In genomic region chr11:60950933-60951610, GRCh38 we compare ENCODE assay signal across 8 cellular contexts. TPM values are rescaled to one million over a fixed set of nuclear protein-coding genes. Genes with fewer than 3 reads are reported as not detected.
DNase-seq lines count a peak whose midpoint lies in the region; ATAC-seq, FAIRE-seq and TF ChIP-seq lines count a peak whose summit lies in the region.

No MANE protein-coding gene starts in this region.

- H3K27ac Mint-ChIP-seq in activated CD4-positive, alpha-beta T cell treated with anti-CD3 and anti-CD28 coated beads for 36 hours: no peak overlapping the region

- peak; percentile 73 for TF ChIP-seq POLR2A in GM12878 (IDR thresholded peaks at IDR 0.05; ENCODE audit: low read depth, low read length)

- H3K9me3 ChIP-seq in GM12878 (replicated peaks; ENCODE audit: control insufficient read depth, insufficient read depth, low read length) (no peaks in the 10 kb centered on the region), tibial artery (no peaks in the 10 kb centered on the region)

- in situ Hi-C loops in GM12878 (cut with MboI): no loop called here

- peaks cover 0 to 4% of the 10 kb centered on the region in 2 experiments; a peak in 3 of 4 replicates for H3K36me3 ChIP-seq in GM12878 (ENCODE audit: control insufficient read depth in 2 of 2, insufficient read depth in 2 of 2, low read length in 1 of 2)
- no peaks in the 10 kb centered on the region for H3K36me3 ChIP-seq in mesendoderm (ENCODE audit: control insufficient read depth, insufficient read depth, low read length)
- peaks cover 0 to 7% (median 5%) of the 10 kb centered on the region in 3 donors for H3K36me3 ChIP-seq in tibial artery

- POLR2A ChIA-PET in activated CD4-positive, alpha-beta T cell treated with anti-CD3 and anti-CD28 coated beads for 36 hours (lab: Charles Lee): interaction anchor here (0.6 kb wide), 1 partner anchor 1280 kb away, joined by 3 read pairs; no protein-coding TSS in a partner anchor
- POLR2A ChIA-PET in GM12878 (lab: Charles Lee): interaction anchor here (0.5 to 3.3 kb wide), 6 partner anchors 9 to 1838 kb away, joined by 3 to 11 read pairs (median 4); partner anchors contain the start of gene TMEM109

- H3K27me3 Mint-ChIP-seq in activated CD4-positive, alpha-beta T cell treated with anti-CD3 and anti-CD28 coated beads for 36 hours: peaks cover 7% of the 10 kb centered on the region

- no peaks in the 10 kb centered on the region; the same call in 1 of the 2 replicates for H4K20me1 ChIP-seq in GM12878 (ENCODE audit: control insufficient read depth, insufficient read depth)

- intact Hi-C loops in activated CD4-positive, alpha-beta T cell treated with anti-CD3 and anti-CD28 coated beads for 36 hours (cut with DNase I, micrococcal nuclease): loop anchor here in 1 of 2 experiments (2.0 to 10.0 kb wide), 2 partner anchors 36 to 304 kb away; partner anchors contain the start of gene TMEM109
- intact Hi-C loops in GM12878 (cut with micrococcal nuclease; ENCODE audit: unreplicated experiment): loop anchor here (10.0 kb wide), 1 partner anchor 106 kb away; the partner anchor contains the start of gene CCDC86
- intact Hi-C loops in tibial artery (cut with DNase I; ENCODE audit: low total_unique reads): no loop called here

- peak overlapping the region; percentile 90 for H3K56ac ChIP-seq in mesendoderm (ENCODE audit: low read length)

- no peak for TF ChIP-seq RAD21 in GM12878 (IDR thresholded peaks at IDR 0.05; ENCODE audit: insufficient read depth, low read depth, low read length)

- H3K4ac ChIP-seq in mesendoderm (ENCODE audit: low read depth, low read length): no peak overlapping the region

- no peaks in the 10 kb centered on the region for H3K79me1 ChIP-seq in mesendoderm (ENCODE audit: low read length)

- peak; percentile 62 for DNase-seq in activated CD4-positive, alpha-beta T cell treated with anti-CD3 and anti-CD28 coated beads for 36 hours
- DNase-seq in activated CD4-positive, alpha-beta T cell treated with anti-CD3 and anti-CD28 coated beads for 1 hour: no peak
- DNase-seq in GM12878 (ENCODE audit: low read depth, low spot score): no peak
- DNase-seq in mesendoderm: peak; percentile 52
- DNase-seq in tibial artery: peak in 1 of 2 donors; percentile 54
- DNase-seq in NCI-H1694 (lab: John Stamatoyannopoulos, UW): no peak
- DNase-seq in NCI-H2107 treated with DMSO at 0.1 percent for 48 hours (lab: John Stamatoyannopoulos, UW; ENCODE audit: unreplicated experiment): no peak

- BruUV-seq in GM12878 (replicated peaks; lab: Mats Ljungman, UMichigan): TSS peak; percentile 70

- H3K23ac ChIP-seq in mesendoderm (ENCODE audit: low read length): no peak overlapping the region

- H2BK5ac ChIP-seq in mesendoderm (ENCODE audit: low read length): no peak overlapping the region

- RAD21 ChIA-PET in GM12878 (lab: Charles Lee; ENCODE audit: unreplicated experiment): interaction anchor here (1.3 to 4.1 kb wide), 4 partner anchors 38 to 110 kb away, joined by 4 to 43 read pairs (median 10); partner anchors contain the start of gene TMEM109

- peak overlapping the region; percentile 97 for H3K27ac ChIP-seq in GM12878 (ENCODE audit: control insufficient read depth, insufficient read depth)
- H3K27ac ChIP-seq in mesendoderm (ENCODE audit: low read depth, low read length): no peak overlapping the region
- peak overlapping the region; percentile 78 to 81 for H3K27ac ChIP-seq in tibial artery

- WGBS in GM12878 (ENCODE audit: insufficient coverage, insufficient replicate concordance, low lambda C conversion rate, missing lambda C conversion rate): under 1% methylated on average over 78 of the region's 86 CpGs
- WGBS in mesendoderm (ENCODE audit: extremely low coverage, insufficient coverage, low lambda C conversion rate): no CpG with 5 or more reads among the region's 86 CpGs

- H3K4me1 ChIP-seq in GM12878 (ENCODE audit: control insufficient read depth, insufficient read depth, low read length): peaks cover 28% of the 10 kb centered on the region
- H3K4me1 ChIP-seq in mesendoderm (ENCODE audit: control insufficient read depth, low read depth, low read length): peaks cover 4% of the 10 kb centered on the region
- peaks cover 0 to 25% (median 6%) of the 10 kb centered on the region in 4 donors for H3K4me1 ChIP-seq in tibial artery

- H3K9ac ChIP-seq in GM12878 (ENCODE audit: control insufficient read depth, insufficient read depth, low read length) (peak overlapping the region; percentile 90), mesendoderm (ENCODE audit: low read length) (peak overlapping the region; percentile 62)

- H2AFZ ChIP-seq in GM12878 (ENCODE audit: control insufficient read depth, low read depth, low read length): peak overlapping the region; percentile 64

- no peaks in the 10 kb centered on the region for H3K27me3 ChIP-seq in GM12878 (replicated peaks in 1 of 2; ENCODE audit: control insufficient read depth in 2 of 2, insufficient read depth in 2 of 2, low read length in 1 of 2)
- H3K27me3 ChIP-seq in mesendoderm (ENCODE audit: insufficient read depth, low read length, poor library complexity): no peaks in the 10 kb centered on the region
- no peaks in the 10 kb centered on the region for H3K27me3 ChIP-seq in tibial artery

- ATAC-seq in activated CD4-positive, alpha-beta T cell treated with anti-CD3 and anti-CD28 coated beads for 36 hours: peak; percentile 30
- ATAC-seq in GM12878 (peak; percentile 22), GM18907 (IDR thresholded peaks at IDR 0.05; ENCODE audit: unreplicated experiment) (no peak)

- H3K9me3 Mint-ChIP-seq in activated CD4-positive, alpha-beta T cell treated with anti-CD3 and anti-CD28 coated beads for 36 hours (ENCODE audit: low read depth): no peaks in the 10 kb centered on the region

- H4K8ac ChIP-seq in mesendoderm (ENCODE audit: low read depth, low read length): no peak overlapping the region

- TF ChIP-seq CTCF in GM12878 (IDR thresholded peaks at IDR 0.05 in 2 of 3, conservative IDR thresholded peaks at IDR 0.05 in 1 of 3; ENCODE audit: control insufficient read depth in 2 of 3, extremely low read depth in 1 of 3, insufficient read depth in 1 of 3, low read depth in 3 of 3, low read length in 3 of 3) (no peak), tibial artery (IDR thresholded peaks at IDR 0.05) (no peak)

- FAIRE-seq in GM12878 (lab: Jason Lieb, UNC): no peak

- H3K36me3 Mint-ChIP-seq in activated CD4-positive, alpha-beta T cell treated with anti-CD3 and anti-CD28 coated beads for 36 hours (ENCODE audit: low read depth): no peaks in the 10 kb centered on the region

- no peak overlapping the region for H4K5ac ChIP-seq in mesendoderm (ENCODE audit: low read length)

- no peak; a peak in 1 of 4 replicates for TF ChIP-seq EP300 in GM12878 (IDR thresholded peaks at IDR 0.05; ENCODE audit: borderline replicate concordance in 1 of 2, control insufficient read depth in 1 of 2, low read depth in 2 of 2, low read length in 2 of 2)

- no peak overlapping the region for H2BK15ac ChIP-seq in mesendoderm (replicated peaks; ENCODE audit: low read depth)

- no peak overlapping the region for H2BK120ac ChIP-seq in mesendoderm (ENCODE audit: low read depth, low read length)

- no peak overlapping the region for H3K18ac ChIP-seq in mesendoderm (ENCODE audit: low read length)

- peaks cover 21% of the 10 kb centered on the region for H3K4me1 Mint-ChIP-seq in activated CD4-positive, alpha-beta T cell treated with anti-CD3 and anti-CD28 coated beads for 36 hours

- SMC1A ChIA-PET in GM12878 (lab: Charles Lee; ENCODE audit: uncharacterized antibody, unreplicated experiment): interaction anchor here (1.0 to 7.6 kb wide), 3 partner anchors 37 to 118 kb away, joined by 3 to 76 read pairs (median 11); partner anchors contain the start of gene TMEM109

- H3K4me2 ChIP-seq in GM12878 (ENCODE audit: control insufficient read depth, insufficient read depth) (peak overlapping the region; percentile 98), mesendoderm (ENCODE audit: low read length) (peak overlapping the region; percentile 8)

- H2AK5ac ChIP-seq in mesendoderm (ENCODE audit: low read length): no peak overlapping the region

- CTCF ChIA-PET in activated CD4-positive, alpha-beta T cell treated with anti-CD3 and anti-CD28 coated beads for 36 hours (lab: Charles Lee): no interaction called here
- CTCF ChIA-PET in GM12878 (lab: Yijun Ruan, JAX): interaction anchor here (1.0 to 1.6 kb wide), 5 partner anchors 11 to 208 kb away, joined by 3 to 7 read pairs (median 4); no protein-coding TSS in a partner anchor

- H3K4me3 ChIP-seq in GM12878: peak overlapping the region; percentile 94
- H3K4me3 ChIP-seq in mesendoderm (ENCODE audit: low read length): peak overlapping the region; percentile 24
- H3K4me3 ChIP-seq in tibial artery: peak overlapping the region; percentile 60

- peaks cover 54% of the 10 kb centered on the region for H3K79me2 ChIP-seq in GM12878 (ENCODE audit: control insufficient read depth, insufficient read depth, low read length)
- H3K79me2 ChIP-seq in mesendoderm (ENCODE audit: control insufficient read depth, insufficient read depth, low read length): no peaks in the 10 kb centered on the region

- peak overlapping the region; percentile 75 for H3K4me3 Mint-ChIP-seq in activated CD4-positive, alpha-beta T cell treated with anti-CD3 and anti-CD28 coated beads for 36 hours

RNA-seq across cellular contexts. Expression of gene SLC15A3, which starts 0.9 kb away (rescaled TPM):
- total RNA-seq in activated CD4-positive, alpha-beta T cell treated with anti-CD3 and anti-CD28 coated beads for 36 hours: 1 to 10 TPM; 7.0 to 9.6 TPM
- 203 and 205 TPM in 2 replicates for total RNA-seq in GM12878 (2013; cell fraction: nucleolus; rRNA removed)
- total RNA-seq in GM12878 (2014; rRNA removed) (71.3 and 83.5 TPM in 2 replicates), GM12878 (2014; rRNA removed; fragmentation: Illumina TruSeq; extraction: Trizol) (51.5 and 56.3 TPM in 2 replicates), GM12878 (2021) (93.3 and 102 TPM in 2 replicates)
- 36.2 TPM for polyA plus RNA-seq in GM12878 (2011; ENCODE audit: low read depth)
- polyA plus RNA-seq in GM12878 (2011; rRNA removed) (18.2 and 44.9 TPM in 2 replicates), GM12878 (2014; fragmentation: Illumina TruSeq; extraction: Trizol) (11.7 and 54.8 TPM in 2 replicates), GM12878 (2014; fragmentation: Nextera tagmentation; extraction: Ambion mirVana) (10 to 100 TPM; 17.7 to 55.4 TPM), GM12878 (2014; rRNA removed) (71.9 and 83.8 TPM in 2 replicates), GM12878 (2016; fragmentation: Nextera tagmentation; extraction: Ambion mirVana) (10 to 100 TPM; 53.4 to 57.7 TPM)
- polyA plus RNA-seq in GM12878 (2011; cell fraction: cytosol; rRNA removed): 55.8 and 65.2 TPM in 2 replicates
- 80.5 and 92.2 TPM in 2 replicates for polyA plus RNA-seq in GM12878 (2011; cell fraction: nucleus; rRNA removed)
- polyA plus RNA-seq in GM12878 (2012): 90.2 and 104 TPM in 2 replicates
- polyA minus RNA-seq in GM12878 (2011; rRNA and poly(A)+ RNA removed): 99.9 and 126 TPM in 2 replicates
- 50.8 and 65.5 TPM in 2 replicates for polyA minus RNA-seq in GM12878 (2011; cell fraction: cytosol; rRNA and poly(A)+ RNA removed)
- 57.2 and 89.6 TPM in 2 replicates for polyA minus RNA-seq in GM12878 (2011; cell fraction: nucleus; rRNA and poly(A)+ RNA removed)
- 14.1 TPM for polyA plus RNA-seq in mesendoderm (2013, experiment 1 of 2)
- 12.4 TPM for polyA plus RNA-seq in mesendoderm (2013, experiment 2 of 2)

RNA-seq across cellular contexts. Expression of gene CD6, which starts 20.4 kb away (rescaled TPM):
- 100 to 1,000 TPM; 286 to 377 TPM for total RNA-seq in activated CD4-positive, alpha-beta T cell treated with anti-CD3 and anti-CD28 coated beads for 36 hours
- total RNA-seq in GM12878 (2013; cell fraction: nucleolus; rRNA removed): 0.61 and 2.5 TPM in 2 replicates
- total RNA-seq in GM12878 (2014; rRNA removed) (6.4 and 7.3 TPM in 2 replicates), GM12878 (2014; rRNA removed; fragmentation: Illumina TruSeq; extraction: Trizol) (3.1 and 3.3 TPM in 2 replicates), GM12878 (2021) (11.2 and 17.6 TPM in 2 replicates)
- 0.34 TPM for polyA plus RNA-seq in GM12878 (2011; ENCODE audit: low read depth)
- polyA plus RNA-seq in GM12878 (2011; rRNA removed) (0.37 and 0.45 TPM in 2 replicates), GM12878 (2014; fragmentation: Illumina TruSeq; extraction: Trizol) (5.1 and 6.6 TPM in 2 replicates), GM12878 (2014; fragmentation: Nextera tagmentation; extraction: Ambion mirVana) (1 to 10 TPM in 1 of 2 experiments, under 1 TPM in 1; 0.93 to 1.8 TPM), GM12878 (2014; rRNA removed) (5.9 and 6.8 TPM in 2 replicates), GM12878 (2016; fragmentation: Nextera tagmentation; extraction: Ambion mirVana) (1 to 10 TPM; 6.8 to 7.2 TPM)
- 0.60 and 0.67 TPM in 2 replicates for polyA plus RNA-seq in GM12878 (2011; cell fraction: cytosol; rRNA removed)
- 2.1 and 2.6 TPM in 2 replicates for polyA plus RNA-seq in GM12878 (2011; cell fraction: nucleus; rRNA removed)
- 1.4 and 1.7 TPM in 2 replicates for polyA plus RNA-seq in GM12878 (2012)
- 0.15 and 0.41 TPM in 2 replicates for polyA minus RNA-seq in GM12878 (2011; rRNA and poly(A)+ RNA removed)
- 0.40 and 0.73 TPM in 2 replicates for polyA minus RNA-seq in GM12878 (2011; cell fraction: cytosol; rRNA and poly(A)+ RNA removed)
- polyA minus RNA-seq in GM12878 (2011; cell fraction: nucleus; rRNA and poly(A)+ RNA removed): 0.48 and 0.96 TPM in 2 replicates
- polyA plus RNA-seq in mesendoderm (2013, experiment 1 of 2): 0.07 TPM
- polyA plus RNA-seq in mesendoderm (2013, experiment 2 of 2): 0.03 TPM

RNA-seq across cellular contexts. Expression of gene TMEM132A, which starts 26.8 kb away (rescaled TPM):
- total RNA-seq in activated CD4-positive, alpha-beta T cell treated with anti-CD3 and anti-CD28 coated beads for 36 hours: 1 to 10 TPM; 1.9 to 2.0 TPM
- 7.0 and 7.3 TPM in 2 replicates for total RNA-seq in GM12878 (2013; cell fraction: nucleolus; rRNA removed)
- total RNA-seq in GM12878 (2014; rRNA removed): 6.4 and 14.1 TPM in 2 replicates
- total RNA-seq in GM12878 (2014; rRNA removed; fragmentation: Illumina TruSeq; extraction: Trizol): 4.1 and 5.6 TPM in 2 replicates
- total RNA-seq in GM12878 (2021): 16.0 and 25.0 TPM in 2 replicates
- polyA plus RNA-seq in GM12878 (2011; ENCODE audit: low read depth): 2.7 TPM
- 0.56 and 0.78 TPM in 2 replicates for polyA plus RNA-seq in GM12878 (2011; rRNA removed)
- polyA plus RNA-seq in GM12878 (2011; cell fraction: cytosol; rRNA removed): 0.64 and 1.3 TPM in 2 replicates
- polyA plus RNA-seq in GM12878 (2011; cell fraction: nucleus; rRNA removed): 16.2 and 17.6 TPM in 2 replicates
- 4.8 and 9.3 TPM in 2 replicates for polyA plus RNA-seq in GM12878 (2012)
- 1.5 and 1.7 TPM in 2 replicates for polyA plus RNA-seq in GM12878 (2014; fragmentation: Illumina TruSeq; extraction: Trizol)
- polyA plus RNA-seq in GM12878 (2014; fragmentation: Nextera tagmentation; extraction: Ambion mirVana): under 1 TPM; 0.16 to 0.79 TPM
- 9.9 and 14.6 TPM in 2 replicates for polyA plus RNA-seq in GM12878 (2014; rRNA removed)
- 1 to 10 TPM; 3.4 to 5.2 TPM for polyA plus RNA-seq in GM12878 (2016; fragmentation: Nextera tagmentation; extraction: Ambion mirVana)
- 0.22 and 3.0 TPM in 2 replicates for polyA minus RNA-seq in GM12878 (2011; rRNA and poly(A)+ RNA removed)
- polyA minus RNA-seq in GM12878 (2011; cell fraction: cytosol; rRNA and poly(A)+ RNA removed): 2.8 and 5.9 TPM in 2 replicates
- polyA minus RNA-seq in GM12878 (2011; cell fraction: nucleus; rRNA and poly(A)+ RNA removed): 4.1 and 4.7 TPM in 2 replicates
- 34.2 TPM for polyA plus RNA-seq in mesendoderm (2013, experiment 1 of 2)
- 32.7 TPM for polyA plus RNA-seq in mesendoderm (2013, experiment 2 of 2)

RNA-seq across cellular contexts. Expression of gene TMEM109, which starts 37.1 kb away (rescaled TPM):
- total RNA-seq in activated CD4-positive, alpha-beta T cell treated with anti-CD3 and anti-CD28 coated beads for 36 hours: 10 to 100 TPM; 80.3 to 89.1 TPM
- total RNA-seq in GM12878 (2013; cell fraction: nucleolus; rRNA removed): 19.0 and 20.8 TPM in 2 replicates
- total RNA-seq in GM12878 (2014; rRNA removed) (62.8 and 66.8 TPM in 2 replicates), GM12878 (2014; rRNA removed; fragmentation: Illumina TruSeq; extraction: Trizol) (38.3 and 43.3 TPM in 2 replicates), GM12878 (2021) (124 and 128 TPM in 2 replicates)
- 52.2 TPM for polyA plus RNA-seq in GM12878 (2011; ENCODE audit: low read depth)
- polyA plus RNA-seq in GM12878 (2011; rRNA removed) (8.1 and 25.7 TPM in 2 replicates), GM12878 (2014; fragmentation: Illumina TruSeq; extraction: Trizol) (73.9 and 115 TPM in 2 replicates), GM12878 (2014; fragmentation: Nextera tagmentation; extraction: Ambion mirVana) (10 to 100 TPM; 21.9 to 52.9 TPM), GM12878 (2014; rRNA removed) (104 and 117 TPM in 2 replicates), GM12878 (2016; fragmentation: Nextera tagmentation; extraction: Ambion mirVana) (100 to 1,000 TPM; 179 to 199 TPM)
- polyA plus RNA-seq in GM12878 (2011; cell fraction: cytosol; rRNA removed): 37.4 and 37.6 TPM in 2 replicates
- 18.8 and 25.3 TPM in 2 replicates for polyA plus RNA-seq in GM12878 (2011; cell fraction: nucleus; rRNA removed)
- polyA plus RNA-seq in GM12878 (2012): 42.7 and 46.8 TPM in 2 replicates
- 15.6 and 17.1 TPM in 2 replicates for polyA minus RNA-seq in GM12878 (2011; rRNA and poly(A)+ RNA removed)
- 8.0 and 8.4 TPM in 2 replicates for polyA minus RNA-seq in GM12878 (2011; cell fraction: cytosol; rRNA and poly(A)+ RNA removed)
- 4.8 and 7.1 TPM in 2 replicates for polyA minus RNA-seq in GM12878 (2011; cell fraction: nucleus; rRNA and poly(A)+ RNA removed)
- polyA plus RNA-seq in mesendoderm (2013, experiment 1 of 2): 47.0 TPM
- 48.0 TPM for polyA plus RNA-seq in mesendoderm (2013, experiment 2 of 2)

RNA-seq across cellular contexts. Expression of gene PRPF19, which starts 44.7 kb away (rescaled TPM):
- total RNA-seq in activated CD4-positive, alpha-beta T cell treated with anti-CD3 and anti-CD28 coated beads for 36 hours: 100 to 1,000 TPM; 148 to 197 TPM
- total RNA-seq in GM12878 (2013; cell fraction: nucleolus; rRNA removed): 51.1 and 62.0 TPM in 2 replicates
- total RNA-seq in GM12878 (2014; rRNA removed): 95.6 and 109 TPM in 2 replicates
- 48.7 and 53.1 TPM in 2 replicates for total RNA-seq in GM12878 (2014; rRNA removed; fragmentation: Illumina TruSeq; extraction: Trizol)
- 165 and 170 TPM in 2 replicates for total RNA-seq in GM12878 (2021)
- polyA plus RNA-seq in GM12878 (2011; ENCODE audit: low read depth): 57.2 TPM
- polyA plus RNA-seq in GM12878 (2011; rRNA removed): 12.9 and 25.6 TPM in 2 replicates
- polyA plus RNA-seq in GM12878 (2011; cell fraction: cytosol; rRNA removed): 44.9 and 48.1 TPM in 2 replicates
- 51.8 and 78.3 TPM in 2 replicates for polyA plus RNA-seq in GM12878 (2011; cell fraction: nucleus; rRNA removed)
- polyA plus RNA-seq in GM12878 (2012): 81.7 and 107 TPM in 2 replicates
- polyA plus RNA-seq in GM12878 (2014; fragmentation: Illumina TruSeq; extraction: Trizol): 109 and 151 TPM in 2 replicates
- polyA plus RNA-seq in GM12878 (2014; fragmentation: Nextera tagmentation; extraction: Ambion mirVana): 10 to 100 TPM in 1 of 2 experiments, 1 to 10 TPM in 1; 8.7 to 27.7 TPM
- 74.4 and 88.5 TPM in 2 replicates for polyA plus RNA-seq in GM12878 (2014; rRNA removed)
- 10 to 100 TPM; 59.8 to 62.9 TPM for polyA plus RNA-seq in GM12878 (2016; fragmentation: Nextera tagmentation; extraction: Ambion mirVana)
- polyA minus RNA-seq in GM12878 (2011; rRNA and poly(A)+ RNA removed): 20.9 and 45.0 TPM in 2 replicates
- 31.7 and 35.9 TPM in 2 replicates for polyA minus RNA-seq in GM12878 (2011; cell fraction: cytosol; rRNA and poly(A)+ RNA removed)
- 34.9 and 61.6 TPM in 2 replicates for polyA minus RNA-seq in GM12878 (2011; cell fraction: nucleus; rRNA and poly(A)+ RNA removed)
- polyA plus RNA-seq in mesendoderm (2013, experiment 1 of 2): 124 TPM
- polyA plus RNA-seq in mesendoderm (2013, experiment 2 of 2): 124 TPM

Comparison
In these comparisons a context has a peak if more than half of its experiments do, and no peak if none do; other contexts are left out.
1. DNase-seq: peak in activated CD4-positive, alpha-beta T cell treated with anti-CD3 and anti-CD28 coated beads for 36 hours (single experiment) and mesendoderm (single experiment); none in activated CD4-positive, alpha-beta T cell treated with anti-CD3 and anti-CD28 coated beads for 1 hour (single experiment), GM12878 (single experiment), NCI-H1694 (single experiment) and NCI-H2107 treated with DMSO at 0.1 percent for 48 hours (single experiment).
2. H3K4me3 ChIP-seq: peak in every context shown above with its lines; median percentile 94 in GM12878; 60 in tibial artery; 24 in mesendoderm.
3. RNA of gene SLC15A3, which starts 0.9 kb away (total RNA-seq): 51.5 to 205 TPM in GM12878; 7.0 to 9.6 TPM in activated CD4-positive, alpha-beta T cell treated with anti-CD3 and anti-CD28 coated beads for 36 hours; every median in the first group is over 4 times any median in the second.
4. RNA of gene CD6, which starts 20.4 kb away (total RNA-seq): 286 to 377 TPM in activated CD4-positive, alpha-beta T cell treated with anti-CD3 and anti-CD28 coated beads for 36 hours; 0.61 to 17.6 TPM in GM12878; every median in the first group is over 10 times any median in the second.